In the genomic region with DNA sequence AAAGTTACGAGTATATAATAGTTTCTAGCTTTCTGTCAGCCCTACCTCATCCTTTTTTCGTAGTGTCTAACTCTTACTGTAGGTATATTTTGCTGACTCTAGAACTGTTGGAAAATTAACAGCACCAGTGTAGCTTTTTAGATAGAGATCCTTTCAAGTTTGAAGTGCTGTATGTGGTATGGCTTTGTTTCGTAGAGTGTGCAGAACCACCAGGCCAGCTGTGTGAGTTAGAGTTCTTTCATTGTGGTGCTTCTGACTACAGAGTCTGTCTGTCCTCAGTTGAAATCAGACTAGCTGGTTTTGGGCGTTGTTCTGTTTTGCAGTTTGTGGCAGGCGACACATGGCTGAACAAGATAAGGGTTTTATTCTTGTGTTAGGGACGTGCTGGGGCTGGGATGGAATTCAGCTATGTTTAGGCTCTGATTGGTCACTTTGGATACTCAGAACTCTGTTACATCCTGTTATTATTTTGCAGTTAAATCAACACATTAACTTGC, we compare ENCODE assay signal across 1 cellular context.
TF ChIP-seq lines count a peak whose summit lies in the region.

No MANE protein-coding gene starts in this region.

TF ChIP-seq in K562, 482 proteins besides CTCF, POLR2A, EP300 and RAD21 (continued from another document and continues in another):
- TF ChIP-seq ETV6 (IDR thresholded peaks at IDR 0.05; ENCODE audit: borderline replicate concordance in 1 of 2, low read depth in 2 of 2, low read length in 1 of 2), result peak in 1 of 2 experiments; percentile 65; a peak in 1 of 4 replicates
- no peak for TF ChIP-seq ETV6 (CRISPR knock-in tag; IDR thresholded peaks at IDR 0.05; ENCODE audit: borderline replicate concordance)
- no peak for TF ChIP-seq ATF1 (CRISPR knock-in tag; IDR thresholded peaks at IDR 0.05)
- peak; percentile 58; the same call in 1 of the 2 replicates for TF ChIP-seq ATF1 (tag; IDR thresholded peaks at IDR 0.05)
- TF ChIP-seq NR1H2 (CRISPR knock-in tag; IDR thresholded peaks at IDR 0.05), result no peak
- TF ChIP-seq HDAC1 (IDR thresholded peaks at IDR 0.05), result peak in 1 of 2 experiments; percentile 92; a peak in 2 of 4 replicates
- TF ChIP-seq ZNF316 (IDR thresholded peaks at IDR 0.05), result peak; percentile 74
- TF ChIP-seq HDAC2 (IDR thresholded peaks at IDR 0.05), result peak; percentile 79; the same call in 1 of the 2 replicates
- TF ChIP-seq RBFOX2 (IDR thresholded peaks at IDR 0.05; ENCODE audit: low read depth, low read length), result peak; percentile 54
- TF ChIP-seq, protein P1, sequence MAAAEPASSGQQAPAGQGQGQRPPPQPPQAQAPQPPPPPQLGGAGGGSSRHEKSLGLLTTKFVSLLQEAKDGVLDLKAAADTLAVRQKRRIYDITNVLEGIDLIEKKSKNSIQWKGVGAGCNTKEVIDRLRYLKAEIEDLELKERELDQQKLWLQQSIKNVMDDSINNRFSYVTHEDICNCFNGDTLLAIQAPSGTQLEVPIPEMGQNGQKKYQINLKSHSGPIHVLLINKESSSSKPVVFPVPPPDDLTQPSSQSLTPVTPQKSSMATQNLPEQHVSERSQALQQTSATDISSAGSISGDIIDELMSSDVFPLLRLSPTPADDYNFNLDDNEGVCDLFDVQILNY (CRISPR knock-in tag; IDR thresholded peaks at IDR 0.05), result no peak
- TF ChIP-seq PHF21A (IDR thresholded peaks at IDR 0.05; ENCODE audit: borderline replicate concordance, low read depth), result peak; percentile 16; the same call in 1 of the 2 replicates
- peak; percentile 70 for TF ChIP-seq JUND (IDR thresholded peaks at IDR 0.05; ENCODE audit: borderline replicate concordance, low read depth, low read length)
- TF ChIP-seq JUND (tag; IDR thresholded peaks at IDR 0.05; ENCODE audit: borderline replicate concordance, low read depth, low read length), result peak; percentile 64; the same call in 1 of the 3 replicates
- no peak for TF ChIP-seq BRD4 (IDR thresholded peaks at IDR 0.05)
- no peak for TF ChIP-seq STAT5B (CRISPR knock-in tag; IDR thresholded peaks at IDR 0.05)
- peak; percentile 50; the same call in 1 of the 2 replicates for TF ChIP-seq EP400 (IDR thresholded peaks at IDR 0.05)
- TF ChIP-seq, protein P2, sequence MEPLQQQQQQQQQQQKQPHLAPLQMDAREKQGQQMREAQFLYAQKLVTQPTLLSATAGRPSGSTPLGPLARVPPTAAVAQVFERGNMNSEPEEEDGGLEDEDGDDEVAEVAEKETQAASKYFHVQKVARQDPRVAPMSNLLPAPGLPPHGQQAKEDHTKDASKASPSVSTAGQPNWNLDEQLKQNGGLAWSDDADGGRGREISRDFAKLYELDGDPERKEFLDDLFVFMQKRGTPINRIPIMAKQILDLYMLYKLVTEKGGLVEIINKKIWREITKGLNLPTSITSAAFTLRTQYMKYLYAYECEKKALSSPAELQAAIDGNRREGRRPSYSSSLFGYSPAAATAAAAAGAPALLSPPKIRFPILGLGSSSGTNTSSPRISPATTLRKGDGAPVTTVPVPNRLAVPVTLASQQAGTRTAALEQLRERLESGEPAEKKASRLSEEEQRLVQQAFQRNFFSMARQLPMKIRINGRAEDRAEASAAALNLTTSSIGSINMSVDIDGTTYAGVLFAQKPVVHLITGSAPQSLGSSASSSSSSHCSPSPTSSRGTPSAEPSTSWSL (CRISPR knock-in tag; IDR thresholded peaks at IDR 0.05; ENCODE audit: borderline replicate concordance), result no peak
- no peak for TF ChIP-seq TOE1 (IDR thresholded peaks at IDR 0.05; ENCODE audit: borderline replicate concordance)
- TF ChIP-seq TOE1 (CRISPR knock-in tag; IDR thresholded peaks at IDR 0.05; ENCODE audit: borderline replicate concordance, low read depth), result no peak
- TF ChIP-seq ZKSCAN1 (IDR thresholded peaks at IDR 0.05; ENCODE audit: low read depth, low read length), result 0 out of 2 replicates have a peak, but pooled peaks have one; percentile 12
- no peak for TF ChIP-seq ZNF24 (IDR thresholded peaks at IDR 0.05)
- TF ChIP-seq, protein P3, sequence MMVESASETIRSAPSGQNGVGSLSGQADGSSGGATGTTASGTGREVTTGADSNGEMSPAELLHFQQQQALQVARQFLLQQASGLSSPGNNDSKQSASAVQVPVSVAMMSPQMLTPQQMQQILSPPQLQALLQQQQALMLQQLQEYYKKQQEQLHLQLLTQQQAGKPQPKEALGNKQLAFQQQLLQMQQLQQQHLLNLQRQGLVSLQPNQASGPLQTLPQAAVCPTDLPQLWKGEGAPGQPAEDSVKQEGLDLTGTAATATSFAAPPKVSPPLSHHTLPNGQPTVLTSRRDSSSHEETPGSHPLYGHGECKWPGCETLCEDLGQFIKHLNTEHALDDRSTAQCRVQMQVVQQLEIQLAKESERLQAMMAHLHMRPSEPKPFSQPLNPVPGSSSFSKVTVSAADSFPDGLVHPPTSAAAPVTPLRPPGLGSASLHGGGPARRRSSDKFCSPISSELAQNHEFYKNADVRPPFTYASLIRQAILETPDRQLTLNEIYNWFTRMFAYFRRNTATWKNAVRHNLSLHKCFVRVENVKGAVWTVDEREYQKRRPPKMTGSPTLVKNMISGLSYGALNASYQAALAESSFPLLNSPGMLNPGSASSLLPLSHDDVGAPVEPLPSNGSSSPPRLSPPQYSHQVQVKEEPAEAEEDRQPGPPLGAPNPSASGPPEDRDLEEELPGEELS (CRISPR knock-in tag; IDR thresholded peaks at IDR 0.05; ENCODE audit: borderline replicate concordance), result no peak
- peak; percentile 81; the same call in 1 of the 2 replicates for TF ChIP-seq NBN (IDR thresholded peaks at IDR 0.05; ENCODE audit: low read depth)
- peak; percentile 43; the same call in 1 of the 2 replicates for TF ChIP-seq GABPA (tag; conservative IDR thresholded peaks at IDR 0.05; ENCODE audit: low read depth)
- peak; percentile 98 for TF ChIP-seq KLF1 (tag; IDR thresholded peaks at IDR 0.05)
- peak; percentile 65 for TF ChIP-seq NCOA1 (IDR thresholded peaks at IDR 0.05; ENCODE audit: low read depth)
- peak; percentile 66; the same call in 1 of the 2 replicates for TF ChIP-seq ZNF274 (IDR thresholded peaks at IDR 0.05; ENCODE audit: borderline replicate concordance, low read depth, low read length)
- TF ChIP-seq ZNF140 (CRISPR knock-in tag; IDR thresholded peaks at IDR 0.05), result no peak
- peak; percentile 87 for TF ChIP-seq MEIS2 (IDR thresholded peaks at IDR 0.05; ENCODE audit: partially characterized antibody)
- TF ChIP-seq YY1 (IDR thresholded peaks at IDR 0.05; ENCODE audit: borderline replicate concordance in 1 of 3, control insufficient read depth in 1 of 3, extremely low read depth in 1 of 3, insufficient read depth in 3 of 3, insufficient read length in 1 of 3, insufficient replicate concordance in 2 of 3, low read depth in 1 of 3, low read length in 2 of 3), result peak in 1 of 3 experiments; percentile 57
- TF ChIP-seq MBD2 (IDR thresholded peaks at IDR 0.05; ENCODE audit: borderline replicate concordance, low read depth), result peak; percentile 63
- TF ChIP-seq TEAD4 (IDR thresholded peaks at IDR 0.05; ENCODE audit: low read length), result peak; percentile 96
- no peak for TF ChIP-seq TEAD4 (CRISPR knock-in tag; IDR thresholded peaks at IDR 0.05; ENCODE audit: borderline replicate concordance)
- TF ChIP-seq SMARCC2 (IDR thresholded peaks at IDR 0.05; ENCODE audit: low read depth), result peak; percentile 63
- TF ChIP-seq MAZ (CRISPR knock-in tag; conservative IDR thresholded peaks at IDR 0.05 in 1 of 2, IDR thresholded peaks at IDR 0.05 in 1 of 2), result peak in 1 of 2 experiments; percentile 17; a peak in 1 of 4 replicates
- TF ChIP-seq SRF (CRISPR knock-in tag; IDR thresholded peaks at IDR 0.05), result no peak; a peak in 1 of 4 replicates
- TF ChIP-seq GATAD2B (IDR thresholded peaks at IDR 0.05; ENCODE audit: borderline replicate concordance), result no peak
- TF ChIP-seq XRCC3 (IDR thresholded peaks at IDR 0.05), result no peak
- TF ChIP-seq, protein P4, sequence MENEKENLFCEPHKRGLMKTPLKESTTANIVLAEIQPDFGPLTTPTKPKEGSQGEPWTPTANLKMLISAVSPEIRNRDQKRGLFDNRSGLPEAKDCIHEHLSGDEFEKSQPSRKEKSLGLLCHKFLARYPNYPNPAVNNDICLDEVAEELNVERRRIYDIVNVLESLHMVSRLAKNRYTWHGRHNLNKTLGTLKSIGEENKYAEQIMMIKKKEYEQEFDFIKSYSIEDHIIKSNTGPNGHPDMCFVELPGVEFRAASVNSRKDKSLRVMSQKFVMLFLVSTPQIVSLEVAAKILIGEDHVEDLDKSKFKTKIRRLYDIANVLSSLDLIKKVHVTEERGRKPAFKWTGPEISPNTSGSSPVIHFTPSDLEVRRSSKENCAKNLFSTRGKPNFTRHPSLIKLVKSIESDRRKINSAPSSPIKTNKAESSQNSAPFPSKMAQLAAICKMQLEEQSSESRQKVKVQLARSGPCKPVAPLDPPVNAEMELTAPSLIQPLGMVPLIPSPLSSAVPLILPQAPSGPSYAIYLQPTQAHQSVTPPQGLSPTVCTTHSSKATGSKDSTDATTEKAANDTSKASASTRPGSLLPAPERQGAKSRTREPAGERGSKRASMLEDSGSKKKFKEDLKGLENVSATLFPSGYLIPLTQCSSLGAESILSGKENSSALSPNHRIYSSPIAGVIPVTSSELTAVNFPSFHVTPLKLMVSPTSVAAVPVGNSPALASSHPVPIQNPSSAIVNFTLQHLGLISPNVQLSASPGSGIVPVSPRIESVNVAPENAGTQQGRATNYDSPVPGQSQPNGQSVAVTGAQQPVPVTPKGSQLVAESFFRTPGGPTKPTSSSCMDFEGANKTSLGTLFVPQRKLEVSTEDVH (IDR thresholded peaks at IDR 0.05; ENCODE audit: low read depth, partially characterized antibody), result peak; percentile 56
- TF ChIP-seq CREM (IDR thresholded peaks at IDR 0.05; ENCODE audit: low read depth), result peak; percentile 75
- peak; percentile 56; the same call in 1 of the 2 replicates for TF ChIP-seq ESRRA (IDR thresholded peaks at IDR 0.05; ENCODE audit: borderline replicate concordance, low read depth)
- TF ChIP-seq, protein P5, sequence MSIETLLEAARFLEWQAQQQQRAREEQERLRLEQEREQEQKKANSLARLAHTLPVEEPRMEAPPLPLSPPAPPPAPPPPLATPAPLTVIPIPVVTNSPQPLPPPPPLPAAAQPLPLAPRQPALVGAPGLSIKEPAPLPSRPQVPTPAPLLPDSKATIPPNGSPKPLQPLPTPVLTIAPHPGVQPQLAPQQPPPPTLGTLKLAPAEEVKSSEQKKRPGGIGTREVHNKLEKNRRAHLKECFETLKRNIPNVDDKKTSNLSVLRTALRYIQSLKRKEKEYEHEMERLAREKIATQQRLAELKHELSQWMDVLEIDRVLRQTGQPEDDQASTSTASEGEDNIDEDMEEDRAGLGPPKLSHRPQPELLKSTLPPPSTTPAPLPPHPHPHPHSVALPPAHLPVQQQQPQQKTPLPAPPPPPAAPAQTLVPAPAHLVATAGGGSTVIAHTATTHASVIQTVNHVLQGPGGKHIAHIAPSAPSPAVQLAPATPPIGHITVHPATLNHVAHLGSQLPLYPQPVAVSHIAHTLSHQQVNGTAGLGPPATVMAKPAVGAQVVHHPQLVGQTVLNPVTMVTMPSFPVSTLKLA (conservative IDR thresholded peaks at IDR 0.05), result peak; percentile 70 to 89
- TF ChIP-seq ZNF384 (IDR thresholded peaks at IDR 0.05; ENCODE audit: low read depth, low read length), result no peak
- TF ChIP-seq GTF2F1 (IDR thresholded peaks at IDR 0.05; ENCODE audit: low read depth, low read length), result peak; percentile 52; the same call in 1 of the 2 replicates
- TF ChIP-seq ZNF507 (tag; conservative IDR thresholded peaks at IDR 0.05), result no peak
- TF ChIP-seq CBX3 (IDR thresholded peaks at IDR 0.05; ENCODE audit: borderline replicate concordance in 1 of 2, low read length in 2 of 2), result peak in 1 of 2 experiments; percentile 53; a peak in 1 of 3 replicates
- TF ChIP-seq CXXC5 (CRISPR knock-in tag; IDR thresholded peaks at IDR 0.05), result peak; percentile 63; the same call in 1 of the 2 replicates
- TF ChIP-seq RNF2 (IDR thresholded peaks at IDR 0.05), result peak; percentile 93
- peak; percentile 49; the same call in 1 of the 2 replicates for TF ChIP-seq SP1 (CRISPR knock-in tag; IDR thresholded peaks at IDR 0.05)
- TF ChIP-seq, protein P6, sequence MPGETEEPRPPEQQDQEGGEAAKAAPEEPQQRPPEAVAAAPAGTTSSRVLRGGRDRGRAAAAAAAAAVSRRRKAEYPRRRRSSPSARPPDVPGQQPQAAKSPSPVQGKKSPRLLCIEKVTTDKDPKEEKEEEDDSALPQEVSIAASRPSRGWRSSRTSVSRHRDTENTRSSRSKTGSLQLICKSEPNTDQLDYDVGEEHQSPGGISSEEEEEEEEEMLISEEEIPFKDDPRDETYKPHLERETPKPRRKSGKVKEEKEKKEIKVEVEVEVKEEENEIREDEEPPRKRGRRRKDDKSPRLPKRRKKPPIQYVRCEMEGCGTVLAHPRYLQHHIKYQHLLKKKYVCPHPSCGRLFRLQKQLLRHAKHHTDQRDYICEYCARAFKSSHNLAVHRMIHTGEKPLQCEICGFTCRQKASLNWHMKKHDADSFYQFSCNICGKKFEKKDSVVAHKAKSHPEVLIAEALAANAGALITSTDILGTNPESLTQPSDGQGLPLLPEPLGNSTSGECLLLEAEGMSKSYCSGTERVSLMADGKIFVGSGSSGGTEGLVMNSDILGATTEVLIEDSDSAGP (CRISPR knock-in tag; IDR thresholded peaks at IDR 0.05), result no peak
- TF ChIP-seq TBP (optimal IDR thresholded peaks at IDR 0.05; ENCODE audit: low read depth, low read length), result peak; percentile 76
- TF ChIP-seq, protein P7, sequence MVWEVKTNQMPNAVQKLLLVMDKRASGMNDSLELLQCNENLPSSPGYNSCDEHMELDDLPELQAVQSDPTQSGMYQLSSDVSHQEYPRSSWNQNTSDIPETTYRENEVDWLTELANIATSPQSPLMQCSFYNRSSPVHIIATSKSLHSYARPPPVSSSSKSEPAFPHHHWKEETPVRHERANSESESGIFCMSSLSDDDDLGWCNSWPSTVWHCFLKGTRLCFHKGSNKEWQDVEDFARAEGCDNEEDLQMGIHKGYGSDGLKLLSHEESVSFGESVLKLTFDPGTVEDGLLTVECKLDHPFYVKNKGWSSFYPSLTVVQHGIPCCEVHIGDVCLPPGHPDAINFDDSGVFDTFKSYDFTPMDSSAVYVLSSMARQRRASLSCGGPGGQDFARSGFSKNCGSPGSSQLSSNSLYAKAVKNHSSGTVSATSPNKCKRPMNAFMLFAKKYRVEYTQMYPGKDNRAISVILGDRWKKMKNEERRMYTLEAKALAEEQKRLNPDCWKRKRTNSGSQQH (CRISPR knock-in tag; IDR thresholded peaks at IDR 0.05), result 0 out of 2 replicates have a peak, but pooled peaks have one; percentile 47
- peak; percentile 94 for TF ChIP-seq PML (IDR thresholded peaks at IDR 0.05; ENCODE audit: low read length)
- TF ChIP-seq POLR2G (IDR thresholded peaks at IDR 0.05; ENCODE audit: low read depth, low read length), result peak; percentile 38; the same call in 1 of the 2 replicates
- peak; percentile 79; the same call in 1 of the 2 replicates for TF ChIP-seq CTBP1 (IDR thresholded peaks at IDR 0.05; ENCODE audit: borderline replicate concordance)
- peak; percentile 74; the same call in 1 of the 2 replicates for TF ChIP-seq BCOR (IDR thresholded peaks at IDR 0.05)
- TF ChIP-seq C11orf30 (IDR thresholded peaks at IDR 0.05; ENCODE audit: low read depth), result peak; percentile 61
- TF ChIP-seq NFIC (IDR thresholded peaks at IDR 0.05), result peak; percentile 79
- TF ChIP-seq TEAD1 (CRISPR knock-in tag; IDR thresholded peaks at IDR 0.05), result peak in 1 of 2 experiments; percentile 78; a peak in 1 of 4 replicates
- TF ChIP-seq, protein P8, sequence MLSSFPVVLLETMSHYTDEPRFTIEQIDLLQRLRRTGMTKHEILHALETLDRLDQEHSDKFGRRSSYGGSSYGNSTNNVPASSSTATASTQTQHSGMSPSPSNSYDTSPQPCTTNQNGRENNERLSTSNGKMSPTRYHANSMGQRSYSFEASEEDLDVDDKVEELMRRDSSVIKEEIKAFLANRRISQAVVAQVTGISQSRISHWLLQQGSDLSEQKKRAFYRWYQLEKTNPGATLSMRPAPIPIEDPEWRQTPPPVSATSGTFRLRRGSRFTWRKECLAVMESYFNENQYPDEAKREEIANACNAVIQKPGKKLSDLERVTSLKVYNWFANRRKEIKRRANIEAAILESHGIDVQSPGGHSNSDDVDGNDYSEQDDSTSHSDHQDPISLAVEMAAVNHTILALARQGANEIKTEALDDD (IDR thresholded peaks at IDR 0.05), result peak; percentile 95
